1 cellular context compared by ENCODE assay signal in the genomic region with DNA sequence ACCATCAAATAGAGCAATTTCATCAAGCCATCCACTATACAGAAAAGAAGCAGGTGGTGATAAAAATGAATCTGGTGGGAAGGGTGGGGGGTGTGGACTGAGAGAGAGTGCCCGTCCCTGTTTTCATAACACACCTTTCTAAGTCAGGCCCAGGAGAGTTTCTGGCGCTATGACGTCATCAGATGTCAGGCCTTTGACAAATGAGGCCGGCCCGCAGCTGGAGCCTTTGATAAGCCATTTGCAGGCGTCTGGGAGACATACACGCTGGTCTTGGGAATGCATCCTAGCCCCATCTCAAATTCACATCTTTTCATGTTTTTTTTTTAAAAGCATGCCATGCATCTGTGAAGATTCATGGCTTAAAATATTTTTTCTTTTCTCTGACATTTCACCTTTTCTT.
A peak's percentile ranks its signal among the peaks of the same experiment; 100 is the strongest.
TF ChIP-seq lines count a peak whose summit lies in the region.

No MANE protein-coding gene starts in this region.

TF ChIP-seq in K562, 482 proteins besides CTCF, POLR2A, EP300 and RAD21 (continued from another document and continues in another):
- TF ChIP-seq, protein P1, sequence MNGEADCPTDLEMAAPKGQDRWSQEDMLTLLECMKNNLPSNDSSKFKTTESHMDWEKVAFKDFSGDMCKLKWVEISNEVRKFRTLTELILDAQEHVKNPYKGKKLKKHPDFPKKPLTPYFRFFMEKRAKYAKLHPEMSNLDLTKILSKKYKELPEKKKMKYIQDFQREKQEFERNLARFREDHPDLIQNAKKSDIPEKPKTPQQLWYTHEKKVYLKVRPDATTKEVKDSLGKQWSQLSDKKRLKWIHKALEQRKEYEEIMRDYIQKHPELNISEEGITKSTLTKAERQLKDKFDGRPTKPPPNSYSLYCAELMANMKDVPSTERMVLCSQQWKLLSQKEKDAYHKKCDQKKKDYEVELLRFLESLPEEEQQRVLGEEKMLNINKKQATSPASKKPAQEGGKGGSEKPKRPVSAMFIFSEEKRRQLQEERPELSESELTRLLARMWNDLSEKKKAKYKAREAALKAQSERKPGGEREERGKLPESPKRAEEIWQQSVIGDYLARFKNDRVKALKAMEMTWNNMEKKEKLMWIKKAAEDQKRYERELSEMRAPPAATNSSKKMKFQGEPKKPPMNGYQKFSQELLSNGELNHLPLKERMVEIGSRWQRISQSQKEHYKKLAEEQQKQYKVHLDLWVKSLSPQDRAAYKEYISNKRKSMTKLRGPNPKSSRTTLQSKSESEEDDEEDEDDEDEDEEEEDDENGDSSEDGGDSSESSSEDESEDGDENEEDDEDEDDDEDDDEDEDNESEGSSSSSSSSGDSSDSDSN (IDR thresholded peaks at IDR 0.05; ENCODE audit: borderline replicate concordance in 1 of 2, low read depth in 2 of 2, low read length in 2 of 2) = no peak
- TF ChIP-seq, protein P2, sequence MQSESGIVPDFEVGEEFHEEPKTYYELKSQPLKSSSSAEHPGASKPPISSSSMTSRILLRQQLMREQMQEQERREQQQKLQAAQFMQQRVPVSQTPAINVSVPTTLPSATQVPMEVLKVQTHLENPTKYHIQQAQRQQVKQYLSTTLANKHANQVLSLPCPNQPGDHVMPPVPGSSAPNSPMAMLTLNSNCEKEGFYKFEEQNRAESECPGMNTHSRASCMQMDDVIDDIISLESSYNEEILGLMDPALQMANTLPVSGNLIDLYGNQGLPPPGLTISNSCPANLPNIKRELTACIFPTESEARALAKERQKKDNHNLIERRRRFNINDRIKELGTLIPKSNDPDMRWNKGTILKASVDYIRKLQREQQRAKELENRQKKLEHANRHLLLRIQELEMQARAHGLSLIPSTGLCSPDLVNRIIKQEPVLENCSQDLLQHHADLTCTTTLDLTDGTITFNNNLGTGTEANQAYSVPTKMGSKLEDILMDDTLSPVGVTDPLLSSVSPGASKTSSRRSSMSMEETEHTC (IDR thresholded peaks at IDR 0.05) = no peak
- TF ChIP-seq, protein P3, sequence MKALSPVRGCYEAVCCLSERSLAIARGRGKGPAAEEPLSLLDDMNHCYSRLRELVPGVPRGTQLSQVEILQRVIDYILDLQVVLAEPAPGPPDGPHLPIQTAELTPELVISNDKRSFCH (CRISPR knock-in tag; IDR thresholded peaks at IDR 0.05) = no peak
- TF ChIP-seq, protein P3 (tag; IDR thresholded peaks at IDR 0.05) = no peak
- TF ChIP-seq, protein P4, sequence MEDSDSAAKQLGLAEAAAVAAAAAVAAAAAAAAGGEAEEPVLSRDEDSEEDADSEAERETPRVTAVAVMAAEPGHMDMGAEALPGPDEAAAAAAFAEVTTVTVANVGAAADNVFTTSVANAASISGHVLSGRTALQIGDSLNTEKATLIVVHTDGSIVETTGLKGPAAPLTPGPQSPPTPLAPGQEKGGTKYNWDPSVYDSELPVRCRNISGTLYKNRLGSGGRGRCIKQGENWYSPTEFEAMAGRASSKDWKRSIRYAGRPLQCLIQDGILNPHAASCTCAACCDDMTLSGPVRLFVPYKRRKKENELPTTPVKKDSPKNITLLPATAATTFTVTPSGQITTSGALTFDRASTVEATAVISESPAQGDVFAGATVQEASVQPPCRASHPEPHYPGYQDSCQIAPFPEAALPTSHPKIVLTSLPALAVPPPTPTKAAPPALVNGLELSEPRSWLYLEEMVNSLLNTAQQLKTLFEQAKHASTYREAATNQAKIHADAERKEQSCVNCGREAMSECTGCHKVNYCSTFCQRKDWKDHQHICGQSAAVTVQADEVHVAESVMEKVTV (CRISPR knock-in tag; IDR thresholded peaks at IDR 0.05) = no peak
- TF ChIP-seq BRCA1 (IDR thresholded peaks at IDR 0.05) = no peak
- TF ChIP-seq BRCA1 (CRISPR knock-in tag; IDR thresholded peaks at IDR 0.05) = no peak
- TF ChIP-seq TAL1 (IDR thresholded peaks at IDR 0.05) = peak; percentile 94
- TF ChIP-seq FOXK2 (conservative IDR thresholded peaks at IDR 0.05 in 1 of 2, IDR thresholded peaks at IDR 0.05 in 1 of 2; ENCODE audit: low read depth in 2 of 2) = peak in 1 of 2 experiments; percentile 40; a peak in 1 of 4 replicates
- peak; percentile 94 for TF ChIP-seq TCF3 (CRISPR knock-in tag; IDR thresholded peaks at IDR 0.05)
- TF ChIP-seq, protein P5, sequence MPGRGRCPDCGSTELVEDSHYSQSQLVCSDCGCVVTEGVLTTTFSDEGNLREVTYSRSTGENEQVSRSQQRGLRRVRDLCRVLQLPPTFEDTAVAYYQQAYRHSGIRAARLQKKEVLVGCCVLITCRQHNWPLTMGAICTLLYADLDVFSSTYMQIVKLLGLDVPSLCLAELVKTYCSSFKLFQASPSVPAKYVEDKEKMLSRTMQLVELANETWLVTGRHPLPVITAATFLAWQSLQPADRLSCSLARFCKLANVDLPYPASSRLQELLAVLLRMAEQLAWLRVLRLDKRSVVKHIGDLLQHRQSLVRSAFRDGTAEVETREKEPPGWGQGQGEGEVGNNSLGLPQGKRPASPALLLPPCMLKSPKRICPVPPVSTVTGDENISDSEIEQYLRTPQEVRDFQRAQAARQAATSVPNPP (IDR thresholded peaks at IDR 0.05; ENCODE audit: borderline replicate concordance, insufficient read depth, insufficient read length) = no peak
- no peak for TF ChIP-seq ELF2 (CRISPR knock-in tag; IDR thresholded peaks at IDR 0.05)
- TF ChIP-seq ZNF175 (CRISPR knock-in tag; IDR thresholded peaks at IDR 0.05; ENCODE audit: low read depth) = 0 out of 2 replicates have a peak, but pooled peaks have one; percentile 46
- no peak for TF ChIP-seq PHF8 (IDR thresholded peaks at IDR 0.05; ENCODE audit: borderline replicate concordance, low read length)
- TF ChIP-seq, protein P6, sequence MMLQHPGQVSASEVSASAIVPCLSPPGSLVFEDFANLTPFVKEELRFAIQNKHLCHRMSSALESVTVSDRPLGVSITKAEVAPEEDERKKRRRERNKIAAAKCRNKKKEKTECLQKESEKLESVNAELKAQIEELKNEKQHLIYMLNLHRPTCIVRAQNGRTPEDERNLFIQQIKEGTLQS (IDR thresholded peaks at IDR 0.05) = peak; percentile 99
- TF ChIP-seq, protein P6 (CRISPR knock-in tag; conservative IDR thresholded peaks at IDR 0.05) = peak; percentile 88
- TF ChIP-seq SRSF9 (IDR thresholded peaks at IDR 0.05; ENCODE audit: borderline replicate concordance, low read depth, low read length) = no peak
- no peak for TF ChIP-seq ZNF436 (CRISPR knock-in tag; IDR thresholded peaks at IDR 0.05)
- TF ChIP-seq HDGF (IDR thresholded peaks at IDR 0.05) = no peak
- TF ChIP-seq ARID1B (IDR thresholded peaks at IDR 0.05) = peak; percentile 96
- peak; percentile 16 to 42; a peak in 1 of 4 replicates for TF ChIP-seq KDM1A (IDR thresholded peaks at IDR 0.05)
- TF ChIP-seq ZNF354B (CRISPR knock-in tag; IDR thresholded peaks at IDR 0.05) = no peak
- peak; percentile 91 for TF ChIP-seq NBN (IDR thresholded peaks at IDR 0.05; ENCODE audit: low read depth)
- peak; percentile 89 for TF ChIP-seq CBFA2T2 (conservative IDR thresholded peaks at IDR 0.05)
- TF ChIP-seq ZNF134 (CRISPR knock-in tag; conservative IDR thresholded peaks at IDR 0.05) = no peak
- TF ChIP-seq ZNF589 (CRISPR knock-in tag; IDR thresholded peaks at IDR 0.05; ENCODE audit: low read depth) = peak; percentile 73
- TF ChIP-seq, protein P7, sequence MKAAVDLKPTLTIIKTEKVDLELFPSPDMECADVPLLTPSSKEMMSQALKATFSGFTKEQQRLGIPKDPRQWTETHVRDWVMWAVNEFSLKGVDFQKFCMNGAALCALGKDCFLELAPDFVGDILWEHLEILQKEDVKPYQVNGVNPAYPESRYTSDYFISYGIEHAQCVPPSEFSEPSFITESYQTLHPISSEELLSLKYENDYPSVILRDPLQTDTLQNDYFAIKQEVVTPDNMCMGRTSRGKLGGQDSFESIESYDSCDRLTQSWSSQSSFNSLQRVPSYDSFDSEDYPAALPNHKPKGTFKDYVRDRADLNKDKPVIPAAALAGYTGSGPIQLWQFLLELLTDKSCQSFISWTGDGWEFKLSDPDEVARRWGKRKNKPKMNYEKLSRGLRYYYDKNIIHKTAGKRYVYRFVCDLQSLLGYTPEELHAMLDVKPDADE (conservative IDR thresholded peaks at IDR 0.05; ENCODE audit: control insufficient read depth, low read depth, low read length) = no peak
- TF ChIP-seq CREM (IDR thresholded peaks at IDR 0.05; ENCODE audit: low read depth) = peak; percentile 96
- TF ChIP-seq, protein P8, sequence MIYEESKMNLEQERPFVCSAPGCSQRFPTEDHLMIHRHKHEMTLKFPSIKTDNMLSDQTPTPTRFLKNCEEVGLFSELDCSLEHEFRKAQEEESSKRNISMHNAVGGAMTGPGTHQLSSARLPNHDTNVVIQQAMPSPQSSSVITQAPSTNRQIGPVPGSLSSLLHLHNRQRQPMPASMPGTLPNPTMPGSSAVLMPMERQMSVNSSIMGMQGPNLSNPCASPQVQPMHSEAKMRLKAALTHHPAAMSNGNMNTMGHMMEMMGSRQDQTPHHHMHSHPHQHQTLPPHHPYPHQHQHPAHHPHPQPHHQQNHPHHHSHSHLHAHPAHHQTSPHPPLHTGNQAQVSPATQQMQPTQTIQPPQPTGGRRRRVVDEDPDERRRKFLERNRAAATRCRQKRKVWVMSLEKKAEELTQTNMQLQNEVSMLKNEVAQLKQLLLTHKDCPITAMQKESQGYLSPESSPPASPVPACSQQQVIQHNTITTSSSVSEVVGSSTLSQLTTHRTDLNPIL (CRISPR knock-in tag; IDR thresholded peaks at IDR 0.05) = no peak
- TF ChIP-seq NR2C2 (CRISPR knock-in tag; IDR thresholded peaks at IDR 0.05) = no peak
- TF ChIP-seq NR2C2 (tag; IDR thresholded peaks at IDR 0.05) = no peak
- TF ChIP-seq RNF2 (IDR thresholded peaks at IDR 0.05) = no peak
- no peak for TF ChIP-seq ZNF224 (CRISPR knock-in tag; IDR thresholded peaks at IDR 0.05)
- no peak for TF ChIP-seq ZNF41 (CRISPR knock-in tag; conservative IDR thresholded peaks at IDR 0.05)
- TF ChIP-seq SUPT5H (IDR thresholded peaks at IDR 0.05) = no peak
- TF ChIP-seq EWSR1 (IDR thresholded peaks at IDR 0.05; ENCODE audit: borderline replicate concordance, low read depth, partially characterized antibody) = no peak
- TF ChIP-seq MEF2A (IDR thresholded peaks at IDR 0.05; ENCODE audit: control insufficient read depth, low read depth, low read length) = no peak
- TF ChIP-seq ZNF23 (CRISPR knock-in tag; IDR thresholded peaks at IDR 0.05) = no peak
- TF ChIP-seq POLR3G (IDR thresholded peaks at IDR 0.05; ENCODE audit: extremely low read depth, insufficient read length, insufficient replicate concordance) = no peak
- peak; percentile 81 for TF ChIP-seq FOXM1 (IDR thresholded peaks at IDR 0.05; ENCODE audit: low read depth)
- no peak for TF ChIP-seq FOXM1 (CRISPR knock-in tag; IDR thresholded peaks at IDR 0.05; ENCODE audit: low read depth)
- TF ChIP-seq JUND (IDR thresholded peaks at IDR 0.05; ENCODE audit: borderline replicate concordance, low read depth, low read length) = peak; percentile 99
- TF ChIP-seq JUND (tag; IDR thresholded peaks at IDR 0.05; ENCODE audit: borderline replicate concordance, low read depth, low read length) = peak; percentile 98
- no peak for TF ChIP-seq KLF6 (CRISPR knock-in tag; IDR thresholded peaks at IDR 0.05; ENCODE audit: borderline replicate concordance)
- TF ChIP-seq, protein P9, sequence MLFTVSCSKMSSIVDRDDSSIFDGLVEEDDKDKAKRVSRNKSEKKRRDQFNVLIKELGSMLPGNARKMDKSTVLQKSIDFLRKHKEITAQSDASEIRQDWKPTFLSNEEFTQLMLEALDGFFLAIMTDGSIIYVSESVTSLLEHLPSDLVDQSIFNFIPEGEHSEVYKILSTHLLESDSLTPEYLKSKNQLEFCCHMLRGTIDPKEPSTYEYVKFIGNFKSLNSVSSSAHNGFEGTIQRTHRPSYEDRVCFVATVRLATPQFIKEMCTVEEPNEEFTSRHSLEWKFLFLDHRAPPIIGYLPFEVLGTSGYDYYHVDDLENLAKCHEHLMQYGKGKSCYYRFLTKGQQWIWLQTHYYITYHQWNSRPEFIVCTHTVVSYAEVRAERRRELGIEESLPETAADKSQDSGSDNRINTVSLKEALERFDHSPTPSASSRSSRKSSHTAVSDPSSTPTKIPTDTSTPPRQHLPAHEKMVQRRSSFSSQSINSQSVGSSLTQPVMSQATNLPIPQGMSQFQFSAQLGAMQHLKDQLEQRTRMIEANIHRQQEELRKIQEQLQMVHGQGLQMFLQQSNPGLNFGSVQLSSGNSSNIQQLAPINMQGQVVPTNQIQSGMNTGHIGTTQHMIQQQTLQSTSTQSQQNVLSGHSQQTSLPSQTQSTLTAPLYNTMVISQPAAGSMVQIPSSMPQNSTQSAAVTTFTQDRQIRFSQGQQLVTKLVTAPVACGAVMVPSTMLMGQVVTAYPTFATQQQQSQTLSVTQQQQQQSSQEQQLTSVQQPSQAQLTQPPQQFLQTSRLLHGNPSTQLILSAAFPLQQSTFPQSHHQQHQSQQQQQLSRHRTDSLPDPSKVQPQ (CRISPR knock-in tag; IDR thresholded peaks at IDR 0.05; ENCODE audit: borderline replicate concordance) = no peak
- TF ChIP-seq TSC22D4 (tag; IDR thresholded peaks at IDR 0.05) = no peak
- TF ChIP-seq L3MBTL2 (IDR thresholded peaks at IDR 0.05) = no peak; the same call in 1 of the 2 replicates
- no peak for TF ChIP-seq ETV6 (IDR thresholded peaks at IDR 0.05; ENCODE audit: borderline replicate concordance in 1 of 2, low read depth in 2 of 2, low read length in 1 of 2)
- no peak for TF ChIP-seq ETV6 (CRISPR knock-in tag; IDR thresholded peaks at IDR 0.05; ENCODE audit: borderline replicate concordance)
- TF ChIP-seq, protein P10, sequence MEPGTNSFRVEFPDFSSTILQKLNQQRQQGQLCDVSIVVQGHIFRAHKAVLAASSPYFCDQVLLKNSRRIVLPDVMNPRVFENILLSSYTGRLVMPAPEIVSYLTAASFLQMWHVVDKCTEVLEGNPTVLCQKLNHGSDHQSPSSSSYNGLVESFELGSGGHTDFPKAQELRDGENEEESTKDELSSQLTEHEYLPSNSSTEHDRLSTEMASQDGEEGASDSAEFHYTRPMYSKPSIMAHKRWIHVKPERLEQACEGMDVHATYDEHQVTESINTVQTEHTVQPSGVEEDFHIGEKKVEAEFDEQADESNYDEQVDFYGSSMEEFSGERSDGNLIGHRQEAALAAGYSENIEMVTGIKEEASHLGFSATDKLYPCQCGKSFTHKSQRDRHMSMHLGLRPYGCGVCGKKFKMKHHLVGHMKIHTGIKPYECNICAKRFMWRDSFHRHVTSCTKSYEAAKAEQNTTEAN (CRISPR knock-in tag; IDR thresholded peaks at IDR 0.05) = no peak
- no peak for TF ChIP-seq BRD4 (IDR thresholded peaks at IDR 0.05)
- peak in 1 of 2 experiments; percentile 46; a peak in 1 of 4 replicates for TF ChIP-seq ARNT (IDR thresholded peaks at IDR 0.05)
- no peak for TF ChIP-seq BRD9 (IDR thresholded peaks at IDR 0.05; ENCODE audit: low read depth, partially characterized antibody)
- no peak for TF ChIP-seq ZNF140 (CRISPR knock-in tag; IDR thresholded peaks at IDR 0.05)
- no peak for TF ChIP-seq ZNF146 (CRISPR knock-in tag; IDR thresholded peaks at IDR 0.05; ENCODE audit: unreplicated experiment)
- TF ChIP-seq ZNF778 (CRISPR knock-in tag; IDR thresholded peaks at IDR 0.05) = no peak
- no peak for TF ChIP-seq FOXJ2 (tag; IDR thresholded peaks at IDR 0.05)
- TF ChIP-seq ZNF121 (CRISPR knock-in tag; conservative IDR thresholded peaks at IDR 0.05) = no peak
- TF ChIP-seq MECOM (CRISPR knock-in tag; IDR thresholded peaks at IDR 0.05) = no peak; the same call in 1 of the 2 replicates
- no peak for TF ChIP-seq BDP1 (IDR thresholded peaks at IDR 0.05; ENCODE audit: insufficient read depth, insufficient read length)
